ENCODE assay signal across 1 cellular context in genomic region chr16:31142109-31143035, GRCh38.
A peak's percentile ranks its signal among the peaks of the same experiment; 100 is the strongest.
TF ChIP-seq lines count a peak whose summit lies in the region.

No MANE protein-coding gene starts in this region.

TF ChIP-seq in HepG2, 621 proteins besides CTCF, POLR2A, EP300 and RAD21 (continued from another document and continues in another):
- TF ChIP-seq CREB1 (IDR thresholded peaks at IDR 0.05) (no peak), CREB1 (CRISPR knock-in tag; IDR thresholded peaks at IDR 0.05) (no peak), DNMT3B (CRISPR knock-in tag; conservative IDR thresholded peaks at IDR 0.05) (no peak), E2F5 (CRISPR knock-in tag; conservative IDR thresholded peaks at IDR 0.05) (no peak; the same call in none of the 2 replicates), TBP (CRISPR knock-in tag; IDR thresholded peaks at IDR 0.05) (no peak), ADNP (CRISPR knock-in tag; IDR thresholded peaks at IDR 0.05) (no peak), MAFK (conservative IDR thresholded peaks at IDR 0.05 in 1 of 2, IDR thresholded peaks at IDR 0.05 in 1 of 2; ENCODE audit: low read length in 2 of 2) (no peak), ARNT (IDR thresholded peaks at IDR 0.05) (no peak), ZNF34 (CRISPR knock-in tag; IDR thresholded peaks at IDR 0.05; ENCODE audit: borderline replicate concordance) (no peak), IKZF1 (IDR thresholded peaks at IDR 0.05) (no peak), ARID4A (CRISPR knock-in tag; IDR thresholded peaks at IDR 0.05; ENCODE audit: borderline replicate concordance) (peak; percentile 64; the same call in 1 of the 2 replicates), FOXA3 (CRISPR knock-in tag; IDR thresholded peaks at IDR 0.05) (no peak), ZNF878 (CRISPR knock-in tag; IDR thresholded peaks at IDR 0.05) (peak; percentile 51; the same call in 1 of the 2 replicates), CC2D1A (CRISPR knock-in tag; IDR thresholded peaks at IDR 0.05) (no peak), ASH2L (IDR thresholded peaks at IDR 0.05; ENCODE audit: insufficient read length, low read depth, low read length) (peak; percentile 65), ZBTB46 (CRISPR knock-in tag; IDR thresholded peaks at IDR 0.05; ENCODE audit: borderline replicate concordance) (no peak), ZNF609 (CRISPR knock-in tag; IDR thresholded peaks at IDR 0.05; ENCODE audit: borderline replicate concordance) (peak; percentile 61; the same call in 1 of the 2 replicates), ZBTB20 (CRISPR knock-in tag; IDR thresholded peaks at IDR 0.05; ENCODE audit: borderline replicate concordance, low read depth) (peak; percentile 93), MEIS1 (CRISPR knock-in tag; IDR thresholded peaks at IDR 0.05; ENCODE audit: borderline replicate concordance) (no peak), ZUFSP (CRISPR knock-in tag; IDR thresholded peaks at IDR 0.05; ENCODE audit: borderline replicate concordance) (no peak), RBM22 (optimal IDR thresholded peaks at IDR 0.05; ENCODE audit: low read length) (no peak), TFAP4 (IDR thresholded peaks at IDR 0.05; ENCODE audit: borderline replicate concordance, low read depth) (peak; percentile 80; the same call in 1 of the 2 replicates), BCLAF1 (IDR thresholded peaks at IDR 0.05) (no peak), ZNF326 (CRISPR knock-in tag; IDR thresholded peaks at IDR 0.05; ENCODE audit: borderline replicate concordance) (no peak), PAF1 (CRISPR knock-in tag; IDR thresholded peaks at IDR 0.05) (no peak), LCORL (IDR thresholded peaks at IDR 0.05) (no peak), LCORL (CRISPR knock-in tag; IDR thresholded peaks at IDR 0.05) (peak; percentile 84; the same call in 1 of the 2 replicates), RFXANK (CRISPR knock-in tag; IDR thresholded peaks at IDR 0.05) (no peak; the same call in 1 of the 2 replicates), MBNL3 (CRISPR knock-in tag; conservative IDR thresholded peaks at IDR 0.05) (no peak), MATR3 (CRISPR knock-in tag; IDR thresholded peaks at IDR 0.05) (no peak; the same call in 1 of the 2 replicates), U2AF1 (optimal IDR thresholded peaks at IDR 0.05; ENCODE audit: low read depth, low read length) (no peak), ZNF607 (CRISPR knock-in tag; IDR thresholded peaks at IDR 0.05; ENCODE audit: borderline replicate concordance) (no peak), YY1 (IDR thresholded peaks at IDR 0.05; ENCODE audit: insufficient read depth, insufficient replicate concordance, low read depth, low read length) (peak; percentile 86), ZNF691 (CRISPR knock-in tag; IDR thresholded peaks at IDR 0.05; ENCODE audit: borderline replicate concordance, low read depth) (peak; percentile 87; the same call in 1 of the 2 replicates), ZBTB2 (CRISPR knock-in tag; IDR thresholded peaks at IDR 0.05; ENCODE audit: low read depth) (0 out of 2 replicates have a peak, but pooled peaks have one; percentile 34), ZNF850 (CRISPR knock-in tag; conservative IDR thresholded peaks at IDR 0.05) (no peak), ZZZ3 (CRISPR knock-in tag; IDR thresholded peaks at IDR 0.05; ENCODE audit: borderline replicate concordance) (0 out of 2 replicates have a peak, but pooled peaks have one; percentile 13), ZC3H4 (CRISPR knock-in tag; IDR thresholded peaks at IDR 0.05; ENCODE audit: borderline replicate concordance) (no peak), RNF2 (conservative IDR thresholded peaks at IDR 0.05; ENCODE audit: low read depth) (no peak; the same call in none of the 2 replicates), CENPT (CRISPR knock-in tag; IDR thresholded peaks at IDR 0.05; ENCODE audit: low read depth) (no peak), ZBTB7B (CRISPR knock-in tag; IDR thresholded peaks at IDR 0.05) (peak; percentile 47; the same call in 1 of the 2 replicates)
